Comparison of ENCODE assay signal across 1 cellular context in genomic region chr1:888297-888696, GRCh38.
A peak's percentile ranks its signal among the peaks of the same experiment; 100 is the strongest.
TF ChIP-seq lines count a peak whose summit lies in the region.

No MANE protein-coding gene starts in this region.

TF ChIP-seq in HepG2, 621 proteins besides CTCF, POLR2A, EP300 and RAD21 (continued from another document):
- TF ChIP-seq ZBTB40 (IDR thresholded peaks at IDR 0.05) (0 out of 2 replicates have a peak, but pooled peaks have one; percentile 6), ZBTB40 (CRISPR knock-in tag; IDR thresholded peaks at IDR 0.05) (no peak)
